Comparison of ENCODE assay signal across 24 cellular contexts in the genomic region with DNA sequence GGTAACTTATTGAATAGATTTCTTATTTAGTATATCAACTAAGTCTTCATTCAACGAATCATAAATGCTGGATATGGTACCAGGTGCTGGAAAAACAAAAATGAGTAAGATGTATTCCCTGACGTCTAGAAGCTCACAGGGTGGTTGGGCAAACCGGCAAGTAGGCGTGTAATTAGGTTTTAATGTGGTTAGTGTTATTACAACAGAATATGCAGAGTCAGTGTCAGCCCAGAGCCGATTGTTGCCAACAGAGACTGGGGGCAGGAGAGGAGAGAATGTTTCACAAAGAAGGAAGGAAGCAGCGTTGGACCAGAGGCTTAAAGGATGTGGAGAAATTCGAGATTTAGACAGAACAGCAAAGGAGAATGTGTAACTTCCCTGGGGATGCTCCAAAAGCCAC.
DNase-seq lines count a peak whose midpoint lies in the region; ATAC-seq and TF ChIP-seq lines count a peak whose summit lies in the region.
"Had no signal": no experiment of that assay in that cellular context is flagged by ENCODE, and none has a peak within 500 bp of the region (broad histone marks: within the 10 kb centered on the region; RNA-seq: fewer than 3 reads in every experiment).

No MANE protein-coding gene starts in this region.

- TF ChIP-seq CTCF in glutamatergic neuron (IDR thresholded peaks at IDR 0.05; ENCODE audit: partially characterized antibody, unreplicated experiment) = no peak
- no peak for TF ChIP-seq CTCF in GM10266 (IDR thresholded peaks at IDR 0.05; ENCODE audit: control insufficient read depth, insufficient read depth, low read depth, missing control alignments)

- H3K4me1 ChIP-seq in adipocyte (ENCODE audit: control insufficient read depth, insufficient read depth, low read length) = no peaks in the 10 kb centered on the region
- H3K4me1 ChIP-seq: gastrocnemius medialis, psoas muscle, vagina had no signal

- no peak for ATAC-seq in GM21619 (IDR thresholded peaks at IDR 0.05; ENCODE audit: unreplicated experiment)
- no peak for ATAC-seq in HG02938 (IDR thresholded peaks at IDR 0.05; ENCODE audit: unreplicated experiment)
- ATAC-seq: gastrocnemius medialis; psoas muscle; stimulated activated memory B cell treated with anti-CD40 and anti-IgM and Interleukin-4, amounts not matched to agents 10 μg/mL and 1 μg/mL and 100 μg/mL, for 72 hours had no signal

- H3K4me3 Mint-ChIP-seq in glutamatergic neuron (ENCODE audit: unreplicated experiment) = peak overlapping the region; percentile 3
- H3K4me3 Mint-ChIP-seq: activated T-cell treated with anti-CD3 and anti-CD28 coated beads, Interleukin-2, amount 50 U/mL, for 24 hours; central memory CD8-positive, alpha-beta T cell; stimulated activated memory B cell treated with anti-CD40 and anti-IgM and Interleukin-4, amounts not matched to agents 10 μg/mL and 1 μg/mL and 100 μg/mL, for 72 hours had no signal

- H3K4me1 Mint-ChIP-seq in glutamatergic neuron (ENCODE audit: low read depth, unreplicated experiment) = peaks cover 5% of the 10 kb centered on the region
- H3K4me1 Mint-ChIP-seq: central memory CD8-positive, alpha-beta T cell; stimulated activated memory B cell treated with anti-CD40 and anti-IgM and Interleukin-4, amounts not matched to agents 10 μg/mL and 1 μg/mL and 100 μg/mL, for 72 hours had no signal

- no peaks in the 10 kb centered on the region for H3K9me3 ChIP-seq in adipocyte (ENCODE audit: control insufficient read depth, low read length)
- H3K9me3 ChIP-seq: gastrocnemius medialis, psoas muscle, vagina had no signal

- peaks cover 3% of the 10 kb centered on the region for H3K9me3 Mint-ChIP-seq in glutamatergic neuron (ENCODE audit: unreplicated experiment)
- H3K9me3 Mint-ChIP-seq: activated T-cell treated with anti-CD3 and anti-CD28 coated beads, Interleukin-2, amount 50 U/mL, for 24 hours had no signal

- no peaks in the 10 kb centered on the region for H3K27me3 ChIP-seq in adipocyte (replicated peaks; ENCODE audit: control insufficient read depth, insufficient read depth, low read length)
- H3K27me3 ChIP-seq: gastrocnemius medialis, vagina had no signal

- peaks cover 5% of the 10 kb centered on the region for H3K36me3 Mint-ChIP-seq in glutamatergic neuron (ENCODE audit: unreplicated experiment)
- H3K36me3 Mint-ChIP-seq: stimulated activated memory B cell treated with anti-CD40 and anti-IgM and Interleukin-4, amounts not matched to agents 10 μg/mL and 1 μg/mL and 100 μg/mL, for 72 hours had no signal

- no peaks in the 10 kb centered on the region for H3K36me3 ChIP-seq in adipocyte (ENCODE audit: control insufficient read depth, insufficient read depth, low read length, severe bottlenecking)
- H3K36me3 ChIP-seq: gastrocnemius medialis, vagina had no signal

- H3K27ac Mint-ChIP-seq in glutamatergic neuron (ENCODE audit: unreplicated experiment) = peak overlapping the region; percentile 5
- H3K27ac Mint-ChIP-seq: activated T-cell treated with anti-CD3 and anti-CD28 coated beads, Interleukin-2, amount 50 U/mL, for 24 hours; stimulated activated memory B cell treated with anti-CD40 and anti-IgM and Interleukin-4, amounts not matched to agents 10 μg/mL and 1 μg/mL and 100 μg/mL, for 72 hours had no signal

- no peak overlapping the region for H3K4me3 ChIP-seq in adipocyte (ENCODE audit: low read length)
- H3K4me3 ChIP-seq: gastrocnemius medialis, lung, psoas muscle, skin epidermis, vagina had no signal

- H3K27me3 Mint-ChIP-seq in glutamatergic neuron (ENCODE audit: unreplicated experiment) = no peaks in the 10 kb centered on the region
- H3K27me3 Mint-ChIP-seq: activated T-cell treated with anti-CD3 and anti-CD28 coated beads, Interleukin-2, amount 50 U/mL, for 24 hours; central memory CD8-positive, alpha-beta T cell; stimulated activated memory B cell treated with anti-CD40 and anti-IgM and Interleukin-4, amounts not matched to agents 10 μg/mL and 1 μg/mL and 100 μg/mL, for 72 hours had no signal

- DNase-seq in AG20443 (ENCODE audit: low spot score) (peak; percentile 14), Kasumi-1 (lab: John Stamatoyannopoulos, UW) (peak; percentile 34 to 54), adipocyte (ENCODE audit: low read depth) (peak; percentile 12), glutamatergic neuron (no peak), GM10266 (ENCODE audit: extremely low spot score) (no peak), SHP77 (lab: John Stamatoyannopoulos, UW) (no peak)
- DNase-seq: activated CD4-positive, alpha-beta T cell treated with anti-CD3 and anti-CD28 coated beads for 1 hour; activated CD8-positive, alpha-beta memory T cell treated with anti-CD3 and anti-CD28 coated beads for 24 hours; activated T-cell treated with anti-CD3 and anti-CD28 coated beads, Interleukin-2, amount 50 U/mL, for 24 hours; amygdala; DMS79 treated with DMSO at 0.1 percent for 48 hours; gastrocnemius medialis; MM.1S; NCI-H1436; NCI-H526 treated with DMSO at 0.1 percent for 48 hours; psoas muscle; SW 1271 had no signal

- no peak overlapping the region for H3K9ac ChIP-seq in adipocyte (ENCODE audit: low read length)

Comparison
In these comparisons a context has a peak if more than half of its experiments do, and no peak if none do; other contexts are left out.
1. DNase-seq: peak in AG20443 (single experiment), Kasumi-1 (2 of 2) and adipocyte (single experiment); none in glutamatergic neuron (single experiment), GM10266 (single experiment) and SHP77 (0 of 2).